ENCODE assay signal across 15 cellular contexts in the genomic region with DNA sequence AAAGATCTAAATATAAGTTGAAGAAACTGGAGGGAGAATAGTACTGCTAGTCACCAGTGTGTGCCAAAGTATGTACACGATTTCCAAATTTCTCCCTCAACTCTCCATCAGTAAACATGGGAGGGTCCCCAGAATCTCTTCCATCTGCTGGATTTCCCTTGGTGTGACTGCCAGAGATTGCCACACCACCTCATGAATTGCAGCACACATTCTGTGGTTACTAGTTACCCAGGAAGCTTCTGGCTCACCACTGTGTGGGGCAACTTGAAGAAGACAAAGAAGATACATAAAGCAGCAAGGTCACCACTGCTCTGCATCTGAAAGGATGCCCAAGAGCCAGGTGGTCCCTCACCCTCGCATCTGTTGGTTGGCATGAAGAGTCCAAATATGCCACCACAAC.
"Had no signal": no experiment of that assay in that cellular context is flagged by ENCODE, and none has a peak within 500 bp of the region (broad histone marks: within the 10 kb centered on the region; RNA-seq: fewer than 3 reads in every experiment).

No MANE protein-coding gene starts in this region.

- H3K9me3 Mint-ChIP-seq: activated CD4-positive, alpha-beta T cell treated with anti-CD3 and anti-CD28 coated beads, Interleukin-2, amount 10 ng/mL, durations not matched to agents 7 days and 5 days; natural killer cell had no signal

- H3K27me3 Mint-ChIP-seq: activated CD4-positive, alpha-beta T cell treated with anti-CD3 and anti-CD28 coated beads, Interleukin-2, amount 10 ng/mL, durations not matched to agents 7 days and 5 days; activated naive CD8-positive, alpha-beta T cell treated with anti-CD3 and anti-CD28 coated beads, Interleukin-2, amount 50 U/mL, for 24 hours had no signal

- H3K9me3 ChIP-seq: mucosa of descending colon, tibial artery, uterus had no signal

- H3K4me3 Mint-ChIP-seq: activated CD4-positive, alpha-beta T cell treated with anti-CD3 and anti-CD28 coated beads, Interleukin-2, amount 10 ng/mL, durations not matched to agents 7 days and 5 days; activated naive CD8-positive, alpha-beta T cell treated with anti-CD3 and anti-CD28 coated beads, Interleukin-2, amount 50 U/mL, for 24 hours; natural killer cell; stimulated activated effector memory CD8-positive, alpha-beta T cell treated with anti-CD3 and anti-CD28 coated beads, Interleukin-12 subunit alpha, Interleukin-12 subunit beta, amount 100 ng/mL, for 72 hours had no signal

- H3K4me3 ChIP-seq: mucosa of descending colon, tibial artery, uterus had no signal

- H3K36me3 ChIP-seq: tibial artery, uterus had no signal

- H3K27me3 ChIP-seq: tibial artery, uterus had no signal

- H3K4me1 Mint-ChIP-seq: activated CD4-positive, alpha-beta T cell treated with anti-CD3 and anti-CD28 coated beads, Interleukin-2, amount 10 ng/mL, durations not matched to agents 7 days and 5 days; activated naive CD8-positive, alpha-beta T cell treated with anti-CD3 and anti-CD28 coated beads, Interleukin-2, amount 50 U/mL, for 24 hours; natural killer cell; stimulated activated effector memory CD8-positive, alpha-beta T cell treated with anti-CD3 and anti-CD28 coated beads, Interleukin-12 subunit alpha, Interleukin-12 subunit beta, amount 100 ng/mL, for 72 hours had no signal

- H3K27ac ChIP-seq: tibial artery, uterus had no signal

- ATAC-seq: activated naive CD8-positive, alpha-beta T cell treated with anti-CD3 and anti-CD28 coated beads, Interleukin-2, amount 50 U/mL, for 24 hours; mucosa of descending colon; natural killer cell; right cardiac atrium; stimulated activated effector memory CD8-positive, alpha-beta T cell treated with anti-CD3 and anti-CD28 coated beads, Interleukin-12 subunit alpha, Interleukin-12 subunit beta, amount 100 ng/mL, for 72 hours had no signal

- DNase-seq: activated CD4-positive, alpha-beta T cell treated with anti-CD3 and anti-CD28 coated beads, Interleukin-2, amount 10 ng/mL, durations not matched to agents 7 days and 5 days; activated CD4-positive, CD25-positive, alpha-beta regulatory T cell; activated CD8-positive, alpha-beta memory T cell treated with anti-CD3 and anti-CD28 coated beads for 24 hours; activated naive CD4-positive, alpha-beta T cell treated with Interleukin-2 at 50 U/mL for 16 hours; activated naive CD8-positive, alpha-beta T cell treated with anti-CD3 and anti-CD28 coated beads, Interleukin-2, amount 50 U/mL, for 24 hours; cerebellar nuclear complex; dermis blood vessel endothelial cell; erythroblast; hypothalamus; mucosa of descending colon; natural killer cell; right cardiac atrium; tibial artery; uterus had no signal

- H3K27ac Mint-ChIP-seq: activated CD4-positive, alpha-beta T cell treated with anti-CD3 and anti-CD28 coated beads, Interleukin-2, amount 10 ng/mL, durations not matched to agents 7 days and 5 days; activated naive CD8-positive, alpha-beta T cell treated with anti-CD3 and anti-CD28 coated beads, Interleukin-2, amount 50 U/mL, for 24 hours; natural killer cell; stimulated activated effector memory CD8-positive, alpha-beta T cell treated with anti-CD3 and anti-CD28 coated beads, Interleukin-12 subunit alpha, Interleukin-12 subunit beta, amount 100 ng/mL, for 72 hours had no signal

- H3K36me3 Mint-ChIP-seq: natural killer cell; stimulated activated effector memory CD8-positive, alpha-beta T cell treated with anti-CD3 and anti-CD28 coated beads, Interleukin-12 subunit alpha, Interleukin-12 subunit beta, amount 100 ng/mL, for 72 hours had no signal

- H3K4me1 ChIP-seq: tibial artery, uterus had no signal
